ENCODE assay signal across 1 cellular context in the genomic region with DNA sequence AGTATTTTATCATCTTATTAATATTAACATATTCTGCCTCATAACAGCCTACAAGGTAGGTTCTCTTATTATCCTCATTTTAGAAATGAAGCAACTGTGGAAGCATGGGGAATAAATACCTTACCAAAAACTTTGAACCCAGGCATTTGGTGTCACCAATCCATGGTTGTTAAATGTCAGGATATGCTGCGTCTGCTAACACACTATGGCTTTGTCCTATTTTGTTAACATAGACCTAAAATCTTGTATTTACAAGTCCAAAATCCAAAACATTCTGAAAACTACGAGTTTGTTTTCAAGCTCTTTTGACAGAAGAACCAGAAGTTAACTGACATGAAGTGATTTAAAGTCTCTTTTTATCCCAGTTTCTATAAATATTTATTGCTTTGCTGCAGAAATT.
TF ChIP-seq lines count a peak whose summit lies in the region.

No MANE protein-coding gene starts in this region.

TF ChIP-seq in HepG2, 621 proteins besides CTCF, POLR2A, EP300 and RAD21 (continued from another document):
- TF ChIP-seq, protein P1, sequence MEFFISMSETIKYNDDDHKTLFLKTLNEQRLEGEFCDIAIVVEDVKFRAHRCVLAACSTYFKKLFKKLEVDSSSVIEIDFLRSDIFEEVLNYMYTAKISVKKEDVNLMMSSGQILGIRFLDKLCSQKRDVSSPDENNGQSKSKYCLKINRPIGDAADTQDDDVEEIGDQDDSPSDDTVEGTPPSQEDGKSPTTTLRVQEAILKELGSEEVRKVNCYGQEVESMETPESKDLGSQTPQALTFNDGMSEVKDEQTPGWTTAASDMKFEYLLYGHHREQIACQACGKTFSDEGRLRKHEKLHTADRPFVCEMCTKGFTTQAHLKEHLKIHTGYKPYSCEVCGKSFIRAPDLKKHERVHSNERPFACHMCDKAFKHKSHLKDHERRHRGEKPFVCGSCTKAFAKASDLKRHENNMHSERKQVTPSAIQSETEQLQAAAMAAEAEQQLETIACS (CRISPR knock-in tag; IDR thresholded peaks at IDR 0.05): no peak
- TF ChIP-seq, protein P2, sequence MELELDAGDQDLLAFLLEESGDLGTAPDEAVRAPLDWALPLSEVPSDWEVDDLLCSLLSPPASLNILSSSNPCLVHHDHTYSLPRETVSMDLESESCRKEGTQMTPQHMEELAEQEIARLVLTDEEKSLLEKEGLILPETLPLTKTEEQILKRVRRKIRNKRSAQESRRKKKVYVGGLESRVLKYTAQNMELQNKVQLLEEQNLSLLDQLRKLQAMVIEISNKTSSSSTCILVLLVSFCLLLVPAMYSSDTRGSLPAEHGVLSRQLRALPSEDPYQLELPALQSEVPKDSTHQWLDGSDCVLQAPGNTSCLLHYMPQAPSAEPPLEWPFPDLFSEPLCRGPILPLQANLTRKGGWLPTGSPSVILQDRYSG (CRISPR knock-in tag; IDR thresholded peaks at IDR 0.05): no peak
- TF ChIP-seq, protein P3, sequence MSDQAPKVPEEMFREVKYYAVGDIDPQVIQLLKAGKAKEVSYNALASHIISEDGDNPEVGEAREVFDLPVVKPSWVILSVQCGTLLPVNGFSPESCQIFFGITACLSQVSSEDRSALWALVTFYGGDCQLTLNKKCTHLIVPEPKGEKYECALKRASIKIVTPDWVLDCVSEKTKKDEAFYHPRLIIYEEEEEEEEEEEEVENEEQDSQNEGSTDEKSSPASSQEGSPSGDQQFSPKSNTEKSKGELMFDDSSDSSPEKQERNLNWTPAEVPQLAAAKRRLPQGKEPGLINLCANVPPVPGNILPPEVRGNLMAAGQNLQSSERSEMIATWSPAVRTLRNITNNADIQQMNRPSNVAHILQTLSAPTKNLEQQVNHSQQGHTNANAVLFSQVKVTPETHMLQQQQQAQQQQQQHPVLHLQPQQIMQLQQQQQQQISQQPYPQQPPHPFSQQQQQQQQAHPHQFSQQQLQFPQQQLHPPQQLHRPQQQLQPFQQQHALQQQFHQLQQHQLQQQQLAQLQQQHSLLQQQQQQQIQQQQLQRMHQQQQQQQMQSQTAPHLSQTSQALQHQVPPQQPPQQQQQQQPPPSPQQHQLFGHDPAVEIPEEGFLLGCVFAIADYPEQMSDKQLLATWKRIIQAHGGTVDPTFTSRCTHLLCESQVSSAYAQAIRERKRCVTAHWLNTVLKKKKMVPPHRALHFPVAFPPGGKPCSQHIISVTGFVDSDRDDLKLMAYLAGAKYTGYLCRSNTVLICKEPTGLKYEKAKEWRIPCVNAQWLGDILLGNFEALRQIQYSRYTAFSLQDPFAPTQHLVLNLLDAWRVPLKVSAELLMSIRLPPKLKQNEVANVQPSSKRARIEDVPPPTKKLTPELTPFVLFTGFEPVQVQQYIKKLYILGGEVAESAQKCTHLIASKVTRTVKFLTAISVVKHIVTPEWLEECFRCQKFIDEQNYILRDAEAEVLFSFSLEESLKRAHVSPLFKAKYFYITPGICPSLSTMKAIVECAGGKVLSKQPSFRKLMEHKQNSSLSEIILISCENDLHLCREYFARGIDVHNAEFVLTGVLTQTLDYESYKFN (CRISPR knock-in tag; conservative IDR thresholded peaks at IDR 0.05): peak; percentile 51
- no peak for TF ChIP-seq ZNF629 (CRISPR knock-in tag; conservative IDR thresholded peaks at IDR 0.05)
- TF ChIP-seq, protein P4, sequence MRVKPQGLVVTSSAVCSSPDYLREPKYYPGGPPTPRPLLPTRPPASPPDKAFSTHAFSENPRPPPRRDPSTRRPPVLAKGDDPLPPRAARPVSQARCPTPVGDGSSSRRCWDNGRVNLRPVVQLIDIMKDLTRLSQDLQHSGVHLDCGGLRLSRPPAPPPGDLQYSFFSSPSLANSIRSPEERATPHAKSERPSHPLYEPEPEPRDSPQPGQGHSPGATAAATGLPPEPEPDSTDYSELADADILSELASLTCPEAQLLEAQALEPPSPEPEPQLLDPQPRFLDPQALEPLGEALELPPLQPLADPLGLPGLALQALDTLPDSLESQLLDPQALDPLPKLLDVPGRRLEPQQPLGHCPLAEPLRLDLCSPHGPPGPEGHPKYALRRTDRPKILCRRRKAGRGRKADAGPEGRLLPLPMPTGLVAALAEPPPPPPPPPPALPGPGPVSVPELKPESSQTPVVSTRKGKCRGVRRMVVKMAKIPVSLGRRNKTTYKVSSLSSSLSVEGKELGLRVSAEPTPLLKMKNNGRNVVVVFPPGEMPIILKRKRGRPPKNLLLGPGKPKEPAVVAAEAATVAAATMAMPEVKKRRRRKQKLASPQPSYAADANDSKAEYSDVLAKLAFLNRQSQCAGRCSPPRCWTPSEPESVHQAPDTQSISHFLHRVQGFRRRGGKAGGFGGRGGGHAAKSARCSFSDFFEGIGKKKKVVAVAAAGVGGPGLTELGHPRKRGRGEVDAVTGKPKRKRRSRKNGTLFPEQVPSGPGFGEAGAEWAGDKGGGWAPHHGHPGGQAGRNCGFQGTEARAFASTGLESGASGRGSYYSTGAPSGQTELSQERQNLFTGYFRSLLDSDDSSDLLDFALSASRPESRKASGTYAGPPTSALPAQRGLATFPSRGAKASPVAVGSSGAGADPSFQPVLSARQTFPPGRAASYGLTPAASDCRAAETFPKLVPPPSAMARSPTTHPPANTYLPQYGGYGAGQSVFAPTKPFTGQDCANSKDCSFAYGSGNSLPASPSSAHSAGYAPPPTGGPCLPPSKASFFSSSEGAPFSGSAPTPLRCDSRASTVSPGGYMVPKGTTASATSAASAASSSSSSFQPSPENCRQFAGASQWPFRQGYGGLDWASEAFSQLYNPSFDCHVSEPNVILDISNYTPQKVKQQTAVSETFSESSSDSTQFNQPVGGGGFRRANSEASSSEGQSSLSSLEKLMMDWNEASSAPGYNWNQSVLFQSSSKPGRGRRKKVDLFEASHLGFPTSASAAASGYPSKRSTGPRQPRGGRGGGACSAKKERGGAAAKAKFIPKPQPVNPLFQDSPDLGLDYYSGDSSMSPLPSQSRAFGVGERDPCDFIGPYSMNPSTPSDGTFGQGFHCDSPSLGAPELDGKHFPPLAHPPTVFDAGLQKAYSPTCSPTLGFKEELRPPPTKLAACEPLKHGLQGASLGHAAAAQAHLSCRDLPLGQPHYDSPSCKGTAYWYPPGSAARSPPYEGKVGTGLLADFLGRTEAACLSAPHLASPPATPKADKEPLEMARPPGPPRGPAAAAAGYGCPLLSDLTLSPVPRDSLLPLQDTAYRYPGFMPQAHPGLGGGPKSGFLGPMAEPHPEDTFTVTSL (CRISPR knock-in tag; IDR thresholded peaks at IDR 0.05; ENCODE audit: borderline replicate concordance): peak; percentile 24; the same call in 1 of the 2 replicates
- TF ChIP-seq CREM (IDR thresholded peaks at IDR 0.05): no peak
- TF ChIP-seq CREM (CRISPR knock-in tag; IDR thresholded peaks at IDR 0.05): no peak
- no peak for TF ChIP-seq KAT2B (IDR thresholded peaks at IDR 0.05; ENCODE audit: borderline replicate concordance, low read depth, low read length)
